ENCODE assay signal across 19 cellular contexts in genomic region chr12:49937639-49938300, GRCh38. TPM values are rescaled to one million over a fixed set of nuclear protein-coding genes. Genes with fewer than 3 reads are reported as not detected.
DNase-seq lines count a peak whose midpoint lies in the region; FAIRE-seq and TF ChIP-seq lines count a peak whose summit lies in the region.
"Had no signal": no experiment of that assay in that cellular context is flagged by ENCODE, and none has a peak within 500 bp of the region (broad histone marks: within the 10 kb centered on the region; RNA-seq: fewer than 3 reads in every experiment).

No MANE protein-coding gene starts in this region.

- DNase-seq in HTR-8/SVneo (ENCODE audit: insufficient read length, low spot score) (no peak), bronchial epithelial cell (ENCODE audit: low read depth) (peak; percentile 90), neural crest cell (ENCODE audit: low read depth, low spot score) (no peak), hepatic stellate cell (ENCODE audit: low spot score) (no peak), T-helper 2 cell (no peak), NCI-H524 treated with DMSO at 0.1 percent for 48 hours (lab: John Stamatoyannopoulos, UW) (no peak)
- DNase-seq: activated CD8-positive, alpha-beta memory T cell treated with anti-CD3 and anti-CD28 coated beads, Interleukin-2, amount 10 ng/mL, durations not matched to agents 7 days and 5 days; activated gamma-delta T cell; aorta; Caco-2; HCEC 1CT; Karpas-422; NCI-H1105 treated with DMSO at 0.1 percent for 48 hours; OCI-M1; stimulated activated CD4-positive, alpha-beta T cell treated with anti-CD3 and anti-CD28 coated beads, Interleukin-12 subunit alpha, Interleukin-12 subunit beta, amount 100 ng/mL, for 4 hours; T-helper 9 cell had no signal

- H3K36me3 ChIP-seq in bronchial epithelial cell (ENCODE audit: control insufficient read depth, insufficient read depth, low read length), result no peaks in the 10 kb centered on the region

- H3K27me3 Mint-ChIP-seq in neural crest cell (ENCODE audit: low read depth), result no peaks in the 10 kb centered on the region

- H3K36me3 Mint-ChIP-seq in neural crest cell (ENCODE audit: low read depth), result no peaks in the 10 kb centered on the region
- H3K36me3 Mint-ChIP-seq: activated CD8-positive, alpha-beta memory T cell treated with anti-CD3 and anti-CD28 coated beads, Interleukin-2, amount 10 ng/mL, durations not matched to agents 7 days and 5 days; stimulated activated effector memory CD8-positive, alpha-beta T cell treated with anti-CD3 and anti-CD28 coated beads, Interleukin-12 subunit alpha, Interleukin-12 subunit beta, amount 100 ng/mL, for 72 hours had no signal

- no peak overlapping the region for H3K4me3 ChIP-seq in bronchial epithelial cell (ENCODE audit: low read depth, low read length)
- H3K4me3 ChIP-seq: SK-N-MC had no signal

- no peak overlapping the region for H3K4me3 Mint-ChIP-seq in neural crest cell
- H3K4me3 Mint-ChIP-seq: activated CD8-positive, alpha-beta memory T cell treated with anti-CD3 and anti-CD28 coated beads, Interleukin-2, amount 10 ng/mL, durations not matched to agents 7 days and 5 days; stimulated activated effector memory CD8-positive, alpha-beta T cell treated with anti-CD3 and anti-CD28 coated beads, Interleukin-12 subunit alpha, Interleukin-12 subunit beta, amount 100 ng/mL, for 72 hours had no signal

- TF ChIP-seq CTCF in bronchial epithelial cell (IDR thresholded peaks at IDR 0.05; ENCODE audit: insufficient read depth, low read length, severe bottlenecking) (no peak), neural crest cell (conservative IDR thresholded peaks at IDR 0.05) (no peak)

- FAIRE-seq in HTR-8/SVneo (lab: Jason Lieb, UNC) (peak; percentile 36), bronchial epithelial cell (lab: Jason Lieb, UNC) (peak; percentile 86)
- FAIRE-seq: endothelial cell of umbilical vein had no signal

- H3K9me3 Mint-ChIP-seq in neural crest cell, result peaks cover 4% of the 10 kb centered on the region
- H3K9me3 Mint-ChIP-seq: stimulated activated effector memory CD8-positive, alpha-beta T cell treated with anti-CD3 and anti-CD28 coated beads, Interleukin-12 subunit alpha, Interleukin-12 subunit beta, amount 100 ng/mL, for 72 hours had no signal

- H3K27me3 ChIP-seq in bronchial epithelial cell (ENCODE audit: control insufficient read depth, insufficient read depth, low read length), result no peaks in the 10 kb centered on the region

- H3K27ac Mint-ChIP-seq in neural crest cell (ENCODE audit: unreplicated experiment), result peak overlapping the region; percentile 4
- H3K27ac Mint-ChIP-seq: activated CD8-positive, alpha-beta memory T cell treated with anti-CD3 and anti-CD28 coated beads, Interleukin-2, amount 10 ng/mL, durations not matched to agents 7 days and 5 days; stimulated activated effector memory CD8-positive, alpha-beta T cell treated with anti-CD3 and anti-CD28 coated beads, Interleukin-12 subunit alpha, Interleukin-12 subunit beta, amount 100 ng/mL, for 72 hours had no signal

- H3K4me1 Mint-ChIP-seq in neural crest cell, result peaks cover 17% of the 10 kb centered on the region

RNA-seq across cellular contexts. Expression of gene AQP2, which starts 12.8 kb away (rescaled TPM):
- total RNA-seq in bronchial epithelial cell (not detected in 2 replicates), neural crest cell (not detected in 2 replicates)
- total RNA-seq: activated CD8-positive, alpha-beta memory T cell treated with anti-CD3 and anti-CD28 coated beads, Interleukin-2, amount 10 ng/mL, durations not matched to agents 7 days and 5 days; Caco-2; endothelial cell of umbilical vein had no signal

RNA-seq across cellular contexts. Expression of gene AQP5, which starts 23.9 kb away (rescaled TPM):
- total RNA-seq in bronchial epithelial cell (1.3 and 9.9 TPM in 2 replicates), neural crest cell (1.2 and 2.4 TPM in 2 replicates)
- total RNA-seq: activated CD8-positive, alpha-beta memory T cell treated with anti-CD3 and anti-CD28 coated beads, Interleukin-2, amount 10 ng/mL, durations not matched to agents 7 days and 5 days; Caco-2 had no signal

RNA-seq across cellular contexts. Expression of gene FAIM2, which starts 34.1 kb away (rescaled TPM):
- total RNA-seq in bronchial epithelial cell (0.53 TPM in 1 of 2 replicates, not detected in the other), neural crest cell (0.73 and 1.6 TPM in 2 replicates)
- total RNA-seq: endothelial cell of umbilical vein had no signal

RNA-seq across cellular contexts. Expression of gene AQP6, which starts 35.0 kb away (rescaled TPM):
- total RNA-seq in bronchial epithelial cell (under 0.01 TPM in 1 of 2 replicates, not detected in the other), neural crest cell (0.21 TPM in 1 of 2 replicates, not detected in the other)
- total RNA-seq: activated CD8-positive, alpha-beta memory T cell treated with anti-CD3 and anti-CD28 coated beads, Interleukin-2, amount 10 ng/mL, durations not matched to agents 7 days and 5 days; Caco-2; endothelial cell of umbilical vein had no signal
